In the genomic region with DNA sequence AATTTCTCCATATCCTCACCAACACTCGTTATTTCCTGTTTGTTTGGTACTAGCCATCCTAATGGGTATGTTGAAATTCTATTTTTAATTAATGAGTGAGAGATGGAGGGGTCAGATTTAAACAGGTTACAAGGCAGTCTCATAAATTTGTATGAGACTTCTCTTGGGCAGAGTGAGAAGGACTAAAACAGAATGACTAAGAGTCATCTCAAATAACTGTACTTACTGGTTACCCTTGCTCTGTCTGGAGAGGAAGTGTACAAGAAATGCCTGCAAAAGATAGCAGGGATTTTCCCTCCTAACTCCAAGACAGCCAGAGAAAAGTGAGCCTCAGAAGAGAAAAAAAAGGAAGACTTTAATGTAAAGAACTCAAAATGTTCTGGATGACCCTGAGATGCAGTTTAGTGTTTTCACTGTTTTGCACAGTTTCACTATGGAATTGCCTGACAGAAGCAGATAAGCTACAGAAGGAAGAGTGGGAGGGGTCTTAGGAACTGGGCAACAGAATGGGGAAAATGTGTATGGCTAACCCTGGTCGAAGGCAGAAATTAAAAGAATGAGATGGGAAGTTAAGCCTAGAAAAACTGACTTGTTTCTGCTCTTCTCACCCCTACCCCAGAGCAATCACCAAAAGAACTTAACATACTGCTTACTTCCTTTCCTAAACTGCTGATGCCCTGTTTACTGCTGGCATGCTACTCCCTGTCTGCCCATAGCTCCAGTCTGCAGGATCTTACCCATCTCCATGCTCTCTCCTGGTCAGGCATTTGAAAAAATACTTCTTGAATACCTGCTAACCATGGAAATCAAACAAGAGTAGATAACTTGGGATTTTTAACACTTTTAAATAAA, we compare ENCODE assay signal across 12 cellular contexts.
A peak's percentile ranks its signal among the peaks of the same experiment; 100 is the strongest.
DNase-seq lines count a peak whose midpoint lies in the region; ATAC-seq, FAIRE-seq and TF ChIP-seq lines count a peak whose summit lies in the region.
"Had no signal": no experiment of that assay in that cellular context is flagged by ENCODE, and none has a peak within 500 bp of the region (broad histone marks: within the 10 kb centered on the region; RNA-seq: fewer than 3 reads in every experiment).

No MANE protein-coding gene starts in this region.

- TF ChIP-seq CTCF in bronchial epithelial cell (IDR thresholded peaks at IDR 0.05; ENCODE audit: insufficient read depth, low read length, severe bottlenecking) (no peak), stomach (IDR thresholded peaks at IDR 0.05) (no peak)

- peaks cover 0 to 2% of the 10 kb centered on the region in 2 donors for H3K9me3 ChIP-seq in neuronal stem cell (replicated peaks in 1 of 2; ENCODE audit: control insufficient read depth in 2 of 2, insufficient read depth in 1 of 2, low read depth in 1 of 2, low read length in 2 of 2)
- no peaks in the 10 kb centered on the region for H3K9me3 ChIP-seq in stomach

- WGBS in neuronal stem cell (ENCODE audit: extremely low coverage in 2 of 2, insufficient read length in 2 of 2, insufficient replicate concordance in 1 of 2), 2 donors: no CpG with 5 or more reads among the region's 2 CpGs
- 66 to 83% (median 74%) methylated on average over 2 of the region's 2 CpGs for WGBS in stomach, 5 donors

- no peak overlapping the region for H3K23ac ChIP-seq in neuronal stem cell (ENCODE audit: low read depth, low read length, poor library complexity)

- no peaks in the 10 kb centered on the region for H3K9me3 Mint-ChIP-seq in activated T-cell treated with anti-CD3 and anti-CD28 coated beads, Interleukin-2, amount 50 U/mL, for 24 hours
- H3K9me3 Mint-ChIP-seq: activated naive CD8-positive, alpha-beta T cell treated with anti-CD3 and anti-CD28 coated beads, Interleukin-2, amount 50 U/mL, for 24 hours had no signal

- peak; percentile 62 for DNase-seq in bronchial epithelial cell (ENCODE audit: low read depth)
- no peak for DNase-seq in neuronal stem cell (ENCODE audit: low spot score)
- no peak for DNase-seq in activated T-cell treated with anti-CD3 and anti-CD28 coated beads, Interleukin-2, amount 50 U/mL, for 24 hours
- DNase-seq in hypothalamus (lab: John Stamatoyannopoulos, UW): no peak
- no peak for DNase-seq in stomach
- no peak for DNase-seq in occipital lobe (lab: John Stamatoyannopoulos, UW)
- DNase-seq: activated naive CD8-positive, alpha-beta T cell treated with anti-CD3 and anti-CD28 coated beads, Interleukin-2, amount 50 U/mL, for 24 hours; GF-D8; NCI-H1436 treated with DMSO at 0.1 percent for 48 hours had no signal

- no peak overlapping the region for H4K91ac ChIP-seq in neuronal stem cell (ENCODE audit: low read depth, low read length, poor library complexity)

- H2AK5ac ChIP-seq in neuronal stem cell (ENCODE audit: low read depth, low read length): no peak overlapping the region

- H3K4me1 Mint-ChIP-seq in activated T-cell treated with anti-CD3 and anti-CD28 coated beads, Interleukin-2, amount 50 U/mL, for 24 hours (ENCODE audit: low read depth): peaks cover 4% of the 10 kb centered on the region

- H2BK120ac ChIP-seq in neuronal stem cell (ENCODE audit: low read depth, low read length): no peak overlapping the region

- no peak overlapping the region for H3K4me3 Mint-ChIP-seq in activated T-cell treated with anti-CD3 and anti-CD28 coated beads, Interleukin-2, amount 50 U/mL, for 24 hours
- H3K4me3 Mint-ChIP-seq: activated naive CD8-positive, alpha-beta T cell treated with anti-CD3 and anti-CD28 coated beads, Interleukin-2, amount 50 U/mL, for 24 hours had no signal

- H3K36me3 Mint-ChIP-seq in activated T-cell treated with anti-CD3 and anti-CD28 coated beads, Interleukin-2, amount 50 U/mL, for 24 hours (ENCODE audit: low read depth): no peaks in the 10 kb centered on the region

- FAIRE-seq in bronchial epithelial cell (lab: Jason Lieb, UNC): no peak

- H3K27ac ChIP-seq in neuronal stem cell (replicated peaks; ENCODE audit: low read length) (no peak overlapping the region), stomach (peak overlapping the region in 2 of 5 donors; percentile 5 to 8)
- H3K27ac ChIP-seq: C4-2B had no signal

- no peaks in the 10 kb centered on the region for H3K27me3 ChIP-seq in bronchial epithelial cell (ENCODE audit: control insufficient read depth, insufficient read depth, low read length)
- no peaks in the 10 kb centered on the region for H3K27me3 ChIP-seq in neuronal stem cell (ENCODE audit: control insufficient read depth in 3 of 3, insufficient read depth in 3 of 3, low read depth in 1 of 3, low read length in 3 of 3)
- no peaks in the 10 kb centered on the region for H3K27me3 ChIP-seq in stomach

- H3K18ac ChIP-seq in neuronal stem cell (ENCODE audit: low read length): no peak overlapping the region

- H3K4me3 ChIP-seq in bronchial epithelial cell (ENCODE audit: low read depth, low read length) (no peak overlapping the region), neuronal stem cell (ENCODE audit: low read length in 2 of 2) (no peak overlapping the region), stomach (no peak overlapping the region)

- H3K9ac ChIP-seq in neuronal stem cell (ENCODE audit: low read depth, low read length, poor library complexity): no peak overlapping the region

- TF ChIP-seq POLR2A in stomach (IDR thresholded peaks at IDR 0.05): no peak

- no peak for TF ChIP-seq EP300 in stomach (IDR thresholded peaks at IDR 0.05)

- intact Hi-C loops in stomach (cut with DNase I; ENCODE audit: low total_unique reads): no loop called here

- no peaks in the 10 kb centered on the region for H3K27me3 Mint-ChIP-seq in activated T-cell treated with anti-CD3 and anti-CD28 coated beads, Interleukin-2, amount 50 U/mL, for 24 hours

- H3K36me3 ChIP-seq in bronchial epithelial cell (ENCODE audit: control insufficient read depth, insufficient read depth, low read length) (no peaks in the 10 kb centered on the region), neuronal stem cell (replicated peaks in 1 of 2; ENCODE audit: control insufficient read depth in 2 of 2, insufficient read depth in 2 of 2, low read length in 2 of 2) (no peaks in the 10 kb centered on the region), stomach (no peaks in the 10 kb centered on the region)

- no peak overlapping the region for H3K4ac ChIP-seq in neuronal stem cell (ENCODE audit: low read length)

- H3K4me1 ChIP-seq in neuronal stem cell (ENCODE audit: control insufficient read depth in 2 of 2, insufficient read depth in 1 of 2, low read depth in 1 of 2, low read length in 2 of 2) (no peaks in the 10 kb centered on the region), stomach (peaks cover 0 to 18% (median 0%) of the 10 kb centered on the region in 4 donors)

- no peaks in the 10 kb centered on the region for H3K79me1 ChIP-seq in neuronal stem cell (ENCODE audit: low read depth, low read length)

- H2BK5ac ChIP-seq in neuronal stem cell (ENCODE audit: low read length): no peak overlapping the region

- no peak overlapping the region for H4K8ac ChIP-seq in neuronal stem cell (ENCODE audit: low read depth, low read length)

- H3K27ac Mint-ChIP-seq in activated T-cell treated with anti-CD3 and anti-CD28 coated beads, Interleukin-2, amount 50 U/mL, for 24 hours: no peak overlapping the region
- H3K27ac Mint-ChIP-seq: activated naive CD8-positive, alpha-beta T cell treated with anti-CD3 and anti-CD28 coated beads, Interleukin-2, amount 50 U/mL, for 24 hours had no signal

- no peak overlapping the region for H2BK12ac ChIP-seq in neuronal stem cell (ENCODE audit: low read length)

- no peak overlapping the region for H2BK15ac ChIP-seq in neuronal stem cell (ENCODE audit: low read length)

- ATAC-seq in GM18511 (IDR thresholded peaks at IDR 0.05; ENCODE audit: unreplicated experiment) (peak; percentile 30), HG03039 (IDR thresholded peaks at IDR 0.05; ENCODE audit: unreplicated experiment) (peak; percentile 33)
- ATAC-seq: activated naive CD8-positive, alpha-beta T cell treated with anti-CD3 and anti-CD28 coated beads, Interleukin-2, amount 50 U/mL, for 24 hours had no signal

- H2AFZ ChIP-seq in neuronal stem cell (ENCODE audit: low read length): peak overlapping the region; percentile 64

- no peak overlapping the region for H3K4me2 ChIP-seq in neuronal stem cell (ENCODE audit: insufficient read depth, low read length, poor library complexity, severe bottlenecking)

- H3K14ac ChIP-seq in neuronal stem cell (ENCODE audit: low read length): no peak overlapping the region
